In the genomic region with DNA sequence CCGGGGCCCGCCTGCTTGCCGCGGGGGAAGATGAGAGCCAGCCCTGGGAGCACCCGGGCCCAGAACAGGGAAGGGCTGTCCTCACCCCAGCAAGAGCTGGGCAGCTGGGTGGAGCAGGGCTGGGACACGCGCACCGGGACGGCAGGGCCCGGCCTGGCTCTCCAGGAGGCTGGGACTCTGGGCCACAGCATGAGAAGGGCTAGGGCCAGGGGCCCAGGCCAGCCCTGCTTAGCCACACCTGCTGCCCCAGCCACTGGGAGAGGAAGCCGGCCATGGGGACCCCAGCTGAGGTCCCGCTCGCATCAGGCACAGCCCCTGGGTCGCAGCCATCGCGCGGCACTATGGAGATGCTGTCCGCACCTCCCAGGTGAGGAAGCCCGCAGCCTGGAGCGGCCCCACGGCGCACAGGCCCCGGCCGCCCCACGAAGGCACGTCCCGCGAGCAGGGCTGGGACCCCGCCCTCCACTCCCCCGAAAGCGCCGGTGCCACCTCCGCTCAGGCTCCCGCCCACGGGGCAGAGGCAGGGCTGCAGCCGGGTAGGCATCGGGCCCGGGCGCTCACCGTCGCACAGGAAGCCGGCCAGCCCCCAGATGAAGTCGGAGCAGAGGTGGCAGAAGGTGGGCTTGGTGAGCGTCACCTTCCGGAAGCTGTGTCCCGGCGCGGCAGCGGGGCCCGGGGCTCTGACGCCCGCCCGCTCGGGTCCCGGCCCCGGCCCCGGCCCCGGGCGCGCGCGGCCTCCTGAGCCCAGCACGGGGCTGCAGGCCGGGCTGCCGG, we compare ENCODE assay signal across 8 cellular contexts. TPM values are rescaled to one million over a fixed set of nuclear protein-coding genes. Genes with fewer than 3 reads are reported as not detected.
DNase-seq lines count a peak whose midpoint lies in the region; ATAC-seq lines count a peak whose summit lies in the region.

No MANE protein-coding gene starts in this region.

- H3K27me3 Mint-ChIP-seq in stimulated activated naive B cell treated with anti-CD40 and anti-IgM and Interleukin-4, amounts not matched to agents 10 μg/mL and 1 μg/mL and 100 μg/mL, for 72 hours, result no peaks in the 10 kb centered on the region

- H3K9me3 ChIP-seq in mucosa of rectum (ENCODE audit: control insufficient read depth in 2 of 2, low read length in 2 of 2), result no peaks in the 10 kb centered on the region

- H3K36me3 ChIP-seq in mucosa of rectum (ENCODE audit: control insufficient read depth in 2 of 2, insufficient read depth in 2 of 2, low read length in 2 of 2), result no peaks in the 10 kb centered on the region

- peak overlapping the region; percentile 76 to 79 for H3K4me3 ChIP-seq in mucosa of rectum (ENCODE audit: low read length in 2 of 2)

- H3K4me1 Mint-ChIP-seq in stimulated activated naive B cell treated with anti-CD40 and anti-IgM and Interleukin-4, amounts not matched to agents 10 μg/mL and 1 μg/mL and 100 μg/mL, for 72 hours, result peaks cover 9 to 31% of the 10 kb centered on the region in 2 donors

- peak; percentile 44 for ATAC-seq in HG03280 (IDR thresholded peaks at IDR 0.05; ENCODE audit: unreplicated experiment)
- peak; percentile 55 to 60 for ATAC-seq in stimulated activated naive B cell treated with anti-CD40 and anti-IgM and Interleukin-4, amounts not matched to agents 10 μg/mL and 1 μg/mL and 100 μg/mL, for 72 hours (replicated peaks)

- H3K9me3 Mint-ChIP-seq in stimulated activated naive B cell treated with anti-CD40 and anti-IgM and Interleukin-4, amounts not matched to agents 10 μg/mL and 1 μg/mL and 100 μg/mL, for 72 hours, result no peaks in the 10 kb centered on the region

- peak overlapping the region; percentile 69 to 83 for H3K4me3 Mint-ChIP-seq in stimulated activated naive B cell treated with anti-CD40 and anti-IgM and Interleukin-4, amounts not matched to agents 10 μg/mL and 1 μg/mL and 100 μg/mL, for 72 hours

- peaks cover 1 to 6% of the 10 kb centered on the region in 2 donors for H3K36me3 Mint-ChIP-seq in stimulated activated naive B cell treated with anti-CD40 and anti-IgM and Interleukin-4, amounts not matched to agents 10 μg/mL and 1 μg/mL and 100 μg/mL, for 72 hours

- peak overlapping the region; percentile 83 to 93 for H3K9ac ChIP-seq in mucosa of rectum (ENCODE audit: low read depth in 1 of 2, low read length in 2 of 2)

- H3K27ac Mint-ChIP-seq in stimulated activated naive B cell treated with anti-CD40 and anti-IgM and Interleukin-4, amounts not matched to agents 10 μg/mL and 1 μg/mL and 100 μg/mL, for 72 hours, result no peak overlapping the region

- H3K27ac ChIP-seq in mucosa of rectum (ENCODE audit: low read depth in 2 of 2, low read length in 2 of 2), result peak overlapping the region; percentile 88 to 96

- H3K4me1 ChIP-seq in mucosa of rectum (ENCODE audit: control insufficient read depth in 2 of 2, insufficient read depth in 2 of 2, low read length in 2 of 2), result peaks cover 26% of the 10 kb centered on the region in 2 donors

- no peaks in the 10 kb centered on the region for H3K27me3 ChIP-seq in mucosa of rectum (ENCODE audit: control insufficient read depth in 2 of 2, insufficient read depth in 2 of 2, low read length in 2 of 2)

- DNase-seq in NCI-H1417 (lab: John Stamatoyannopoulos, UW) (peak; percentile 29 to 52 (median 48)), NCI-H1417 treated with DMSO at 0.1 percent for 48 hours (lab: John Stamatoyannopoulos, UW) (no peak), dermis blood vessel endothelial cell (peak; percentile 39), kidney glomerular epithelial cell (lab: John Stamatoyannopoulos, UW) (no peak)
- peak; percentile 48 for DNase-seq in activated CD4-positive, alpha-beta T cell treated with anti-CD3 and anti-CD28 coated beads for 1 hour
- DNase-seq in stimulated activated naive B cell treated with anti-CD40 and anti-IgM and Interleukin-4, amounts not matched to agents 10 μg/mL and 1 μg/mL and 100 μg/mL, for 72 hours, result peak; percentile 33

RNA-seq across cellular contexts. Expression of gene DGKQ, which starts 0.5 kb away (rescaled TPM):
- 28.2 and 28.9 TPM in 2 replicates for total RNA-seq in dermis blood vessel endothelial cell

RNA-seq across cellular contexts. Expression of gene IDUA, which starts 14.0 kb away (rescaled TPM):
- 14.1 and 19.6 TPM in 2 replicates for total RNA-seq in dermis blood vessel endothelial cell

RNA-seq across cellular contexts. Expression of gene SLC26A1, which starts 20.4 kb away (rescaled TPM):
- total RNA-seq in dermis blood vessel endothelial cell, result 0.19 TPM in 1 of 2 replicates, not detected in the other

RNA-seq across cellular contexts. Expression of gene FGFRL1, which starts 38.6 kb away (rescaled TPM):
- 12.8 and 20.8 TPM in 2 replicates for total RNA-seq in dermis blood vessel endothelial cell

RNA-seq across cellular contexts. Expression of gene TMEM175, which starts 40.6 kb away (rescaled TPM):
- total RNA-seq in dermis blood vessel endothelial cell, result 12.6 and 13.5 TPM in 2 replicates

Comparison
In these comparisons a context has a peak if more than half of its experiments do, and no peak if none do; other contexts are left out.
1. DNase-seq: peak in NCI-H1417 (3 of 3), activated CD4-positive, alpha-beta T cell treated with anti-CD3 and anti-CD28 coated beads for 1 hour (single experiment), dermis blood vessel endothelial cell (single experiment) and stimulated activated naive B cell treated with anti-CD40 and anti-IgM and Interleukin-4, amounts not matched to agents 10 μg/mL and 1 μg/mL and 100 μg/mL, for 72 hours (single experiment); none in NCI-H1417 treated with DMSO at 0.1 percent for 48 hours (single experiment) and kidney glomerular epithelial cell (single experiment).